8 cellular contexts compared by ENCODE assay signal in the genomic region with DNA sequence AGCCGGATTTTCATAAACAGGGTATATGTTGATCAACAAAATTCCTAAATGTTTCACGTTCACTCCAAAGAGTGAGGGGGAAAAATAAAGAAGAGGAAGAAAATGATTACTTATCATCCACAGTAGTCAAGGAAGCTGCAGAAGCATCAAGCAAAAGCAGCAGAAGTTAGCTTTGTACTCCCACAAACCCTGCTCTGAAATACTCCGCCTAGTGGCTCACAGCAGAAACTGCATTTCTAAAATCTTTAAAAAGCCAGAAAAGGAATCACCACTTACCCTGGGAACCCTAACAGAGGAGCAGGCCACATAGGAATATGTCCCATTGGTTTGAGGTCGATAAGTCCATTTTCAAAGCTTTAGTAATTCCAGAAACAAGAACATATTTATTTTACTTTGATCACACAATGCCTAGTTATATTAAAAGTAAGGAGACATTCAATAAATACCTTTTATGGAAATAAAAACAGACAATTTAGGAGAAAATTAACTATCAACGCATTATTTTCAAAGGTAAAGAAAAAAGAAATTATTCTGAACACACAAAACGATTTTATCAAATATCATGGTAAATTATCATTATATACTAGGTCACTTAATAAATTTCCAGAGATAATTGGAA.
A peak's percentile ranks its signal among the peaks of the same experiment; 100 is the strongest.
DNase-seq lines count a peak whose midpoint lies in the region; ATAC-seq, FAIRE-seq and TF ChIP-seq lines count a peak whose summit lies in the region.
"Not testable (repeated sequence)": the region's sequence is repeated elsewhere in the genome, so short reads cannot be mapped to it uniquely, and the experiment has no call there.

No MANE protein-coding gene starts in this region.

- H2AK5ac ChIP-seq in H9 (ENCODE audit: insufficient read length, low read length); mesendoderm (ENCODE audit: low read length): not testable (repeated sequence)

- POLR2A ChIA-PET in A673 (lab: Charles Lee; ENCODE audit: low non-redundant PET), result not testable (repeated sequence)

- not testable (repeated sequence) for H3K4me3 ChIP-seq in A673 (ENCODE audit: low read depth, low read length, poor library complexity, severe bottlenecking); DND-41 (ENCODE audit: low read depth in 1 of 2, low read length in 2 of 2); bronchial epithelial cell (ENCODE audit: low read depth, low read length); mesendoderm (ENCODE audit: low read length)

- not testable (repeated sequence) for H3K4me1 Mint-ChIP-seq in H9

- H3K79me2 ChIP-seq in DND-41 (ENCODE audit: insufficient read depth, low read length); H9 (ENCODE audit: insufficient read depth, low read length); mesendoderm (ENCODE audit: control insufficient read depth, insufficient read depth, low read length): not testable (repeated sequence)

- H4K8ac ChIP-seq in H9 (replicated peaks; ENCODE audit: insufficient read length, low read depth, low read length); mesendoderm (ENCODE audit: low read depth, low read length): not testable (repeated sequence)

- not testable (repeated sequence) for H2BK20ac ChIP-seq in H9 (ENCODE audit: low read depth, low read length, poor library complexity, severe bottlenecking)

- H3K4me2 ChIP-seq in DND-41 (ENCODE audit: insufficient read depth, low read length); H9 (ENCODE audit: insufficient read depth, insufficient read length, low read length); mesendoderm (ENCODE audit: low read length): not testable (repeated sequence)

- H4K91ac ChIP-seq in H9 (ENCODE audit: insufficient read length, low read depth, low read length), result not testable (repeated sequence)

- not testable (repeated sequence) for H3K4me3 Mint-ChIP-seq in H9

- H3K56ac ChIP-seq in H9 (ENCODE audit: insufficient read length, low read depth, low read length); mesendoderm (ENCODE audit: low read length): not testable (repeated sequence)

- H3K36me3 ChIP-seq in A673 (ENCODE audit: insufficient read depth, low read length, poor library complexity, severe bottlenecking); DND-41 (ENCODE audit: insufficient read depth, low read length); bronchial epithelial cell (ENCODE audit: control insufficient read depth, insufficient read depth, low read length); mesendoderm (ENCODE audit: control insufficient read depth, insufficient read depth, low read length): not testable (repeated sequence)

- not testable (repeated sequence) for H2BK15ac ChIP-seq in H9 (ENCODE audit: low read depth, low read length); mesendoderm (replicated peaks; ENCODE audit: low read depth)

- not testable (repeated sequence) for H3K79me1 ChIP-seq in H9 (ENCODE audit: insufficient read depth, low read depth, low read length, poor library complexity, severe bottlenecking); mesendoderm (ENCODE audit: low read length)

- not testable (repeated sequence) for H3K9ac ChIP-seq in DND-41 (ENCODE audit: low read depth, low read length); H9 (ENCODE audit: extremely low read depth, insufficient read length, low read length); mesendoderm (ENCODE audit: low read length)

- H2BK120ac ChIP-seq in H9 (ENCODE audit: low read depth, low read length, poor library complexity, severe bottlenecking); mesendoderm (ENCODE audit: low read depth, low read length): not testable (repeated sequence)

- H3K4me1 ChIP-seq in A673 (ENCODE audit: insufficient read depth, low read length, poor library complexity, severe bottlenecking); DND-41 (ENCODE audit: insufficient read depth, low read length); H9 (ENCODE audit: insufficient read depth, low read length); foreskin keratinocyte; mesendoderm (ENCODE audit: control insufficient read depth, low read depth, low read length): not testable (repeated sequence)

- H4K20me1 ChIP-seq in DND-41 (ENCODE audit: insufficient read depth, low read length); H9 (ENCODE audit: control insufficient read depth, insufficient read depth, insufficient read length): not testable (repeated sequence)

- H2AFZ ChIP-seq in DND-41 (ENCODE audit: low read depth, low read length); H9 (ENCODE audit: low read length): not testable (repeated sequence)

- H3K36me3 Mint-ChIP-seq in H9 (ENCODE audit: insufficient read depth in 1 of 3, low read depth in 3 of 3), result peaks cover 8 to 38% (median 17%) of the 10 kb centered on the region in 3 experiments; a peak in 6 of 7 replicates

- H3K27me3 ChIP-seq in A673 (replicated peaks; ENCODE audit: insufficient read depth, low read depth, low read length, poor library complexity); DND-41 (ENCODE audit: insufficient read depth, low read length, poor library complexity); H9 (ENCODE audit: insufficient read depth, low read length); bronchial epithelial cell (ENCODE audit: control insufficient read depth, insufficient read depth, low read length); foreskin keratinocyte; mesendoderm (ENCODE audit: insufficient read depth, low read length, poor library complexity): not testable (repeated sequence)

- not testable (repeated sequence) for H4K5ac ChIP-seq in H9 (ENCODE audit: insufficient read length, low read depth, low read length); mesendoderm (ENCODE audit: low read length)

- FAIRE-seq in bronchial epithelial cell (lab: Jason Lieb, UNC), result not testable (repeated sequence)

- not testable (repeated sequence) for H3K23ac ChIP-seq in H9 (ENCODE audit: insufficient read length, low read depth, low read length); mesendoderm (ENCODE audit: low read length)

- not testable (repeated sequence) for H3T11ph ChIP-seq in H9 (ENCODE audit: low read length)

- not testable (repeated sequence) for H2BK5ac ChIP-seq in H9 (ENCODE audit: insufficient read length, low read length); mesendoderm (ENCODE audit: low read length)

- peaks cover 88 to 92% of the 10 kb centered on the region in 2 experiments for H3K9me3 Mint-ChIP-seq in H9

- intact Hi-C loops in A673 (cut with micrococcal nuclease; ENCODE audit: unreplicated experiment), result not testable (repeated sequence)

- WGBS in H9 (ENCODE audit: extremely low coverage, insufficient read length, low lambda C conversion rate), result no CpG with 5 or more reads among the region's 6 CpGs
- no CpG with 5 or more reads among the region's 6 CpGs for WGBS in mesendoderm (ENCODE audit: extremely low coverage, insufficient coverage, low lambda C conversion rate)

- not testable (repeated sequence) for ATAC-seq in DND-41 (ENCODE audit: insufficient read depth, low read depth); foreskin keratinocyte

- BruUV-seq in A673 (replicated peaks; lab: Mats Ljungman, UMichigan), result not testable (repeated sequence)

- not testable (repeated sequence) for H3K27ac Mint-ChIP-seq in H9

- H3K23me2 ChIP-seq in H9 (ENCODE audit: insufficient read length, low read depth, low read length, poor library complexity, severe bottlenecking), result not testable (repeated sequence)

- peak; percentile 14 for DNase-seq in A673 (ENCODE audit: low spot score)
- DNase-seq in DND-41, H9, foreskin keratinocyte: not testable (repeated sequence)
- DNase-seq in LoVo (ENCODE audit: low spot score), result peak; percentile 24
- peak; percentile 28 for DNase-seq in SK-N-DZ (ENCODE audit: low spot score)
- DNase-seq in bronchial epithelial cell (ENCODE audit: low read depth), result peak; percentile 11
- peak; percentile 5 for DNase-seq in mesendoderm

- peak; percentile 54 for TF ChIP-seq CTCF in A673 (conservative IDR thresholded peaks at IDR 0.05; ENCODE audit: low read depth, low read length)
- TF ChIP-seq CTCF in DND-41 (IDR thresholded peaks at IDR 0.05; ENCODE audit: borderline replicate concordance, extremely low read depth, low read length, poor library complexity, severe bottlenecking), result peak; percentile 69
- peak; percentile 57 for TF ChIP-seq CTCF in H9 (conservative IDR thresholded peaks at IDR 0.05)
- TF ChIP-seq CTCF in bronchial epithelial cell (IDR thresholded peaks at IDR 0.05; ENCODE audit: insufficient read depth, low read length, severe bottlenecking), result peak; percentile 44
- peak; percentile 31 for TF ChIP-seq CTCF in foreskin keratinocyte (conservative IDR thresholded peaks at IDR 0.05)

- not testable (repeated sequence) for H3K4ac ChIP-seq in H9 (ENCODE audit: low read depth, low read length); mesendoderm (ENCODE audit: low read depth, low read length)

- H3K27ac ChIP-seq in A673 (ENCODE audit: low read depth, low read length, poor library complexity, severe bottlenecking); DND-41 (ENCODE audit: low read length); H9 (ENCODE audit: insufficient read length, low read depth, low read length); foreskin keratinocyte; mesendoderm (ENCODE audit: low read depth, low read length): not testable (repeated sequence)

- CTCF ChIA-PET in A673 (lab: Charles Lee), result not testable (repeated sequence)

- H3K14ac ChIP-seq in H9 (ENCODE audit: insufficient read depth, low read length), result not testable (repeated sequence)

- not testable (repeated sequence) for H3K27me3 Mint-ChIP-seq in H9 (ENCODE audit: low read depth)

- peaks cover 24% of the 10 kb centered on the region for H3K9me3 ChIP-seq in A673 (ENCODE audit: low read depth, low read length, poor library complexity, severe bottlenecking)
- not testable (repeated sequence) for H3K9me3 ChIP-seq in DND-41 (ENCODE audit: insufficient read depth, low read length, severe bottlenecking)
- peaks cover 31% of the 10 kb centered on the region for H3K9me3 ChIP-seq in H9 (ENCODE audit: control insufficient read depth, low read depth, low read length)

- not testable (repeated sequence) for H2BK12ac ChIP-seq in H9 (ENCODE audit: insufficient read length, low read depth, low read length)

- H3K18ac ChIP-seq in H9 (ENCODE audit: insufficient read length, low read depth, low read length); mesendoderm (ENCODE audit: low read length): not testable (repeated sequence)
